In genomic region chr3:4688411-4688810, GRCh38 we compare ENCODE assay signal across 32 cellular contexts.
A peak's percentile ranks its signal among the peaks of the same experiment; 100 is the strongest.
DNase-seq lines count a peak whose midpoint lies in the region; ATAC-seq and TF ChIP-seq lines count a peak whose summit lies in the region.
"Had no signal": no experiment of that assay in that cellular context is flagged by ENCODE, and none has a peak within 500 bp of the region (broad histone marks: within the 10 kb centered on the region; RNA-seq: fewer than 3 reads in every experiment).

No MANE protein-coding gene starts in this region.

- H3K4me1 ChIP-seq in suprapubic skin = peaks cover 5% of the 10 kb centered on the region
- H3K4me1 ChIP-seq: BLaER1, Peyer's patch, tibial artery had no signal

- H3K4me3 ChIP-seq in cardiac fibroblast (replicated peaks in 1 of 2; ENCODE audit: low read depth in 2 of 2, low read length in 2 of 2) = no peak overlapping the region
- H3K4me3 ChIP-seq in suprapubic skin = no peak overlapping the region
- H3K4me3 ChIP-seq: BLaER1, HAP-1, lung, ovary, Peyer's patch, stomach, tibial artery had no signal

- H3K27ac Mint-ChIP-seq in naive B cell = peak overlapping the region in 5 of 6 donors; percentile 13 to 83 (median 63)
- H3K27ac Mint-ChIP-seq: activated CD4-positive, alpha-beta T cell treated with anti-CD3 and anti-CD28 coated beads, Interleukin-2, amount 10 ng/mL, durations not matched to agents 24 days and 14 days; activated naive CD4-positive, alpha-beta T cell treated with anti-CD3 and anti-CD28 coated beads, Interleukin-2, amount 50 U/mL, for 24 hours; activated T-helper 2 cell treated with anti-CD3 and anti-CD28 coated beads, Interferon-gamma antibody, Interleukin-2, Interleukin-4, amounts not matched to agents 10 μg/mL and 5 μg/mL and 100 μg/mL, durations not matched to agents 14 hours and 24 hours and 36 hours; effector memory CD8-positive, alpha-beta T cell; nephron had no signal

- peaks cover 0 to 3% (median 0%) of the 10 kb centered on the region in 3 donors for H3K4me1 Mint-ChIP-seq in naive B cell
- H3K4me1 Mint-ChIP-seq: activated naive CD4-positive, alpha-beta T cell treated with anti-CD3 and anti-CD28 coated beads, Interleukin-2, amount 50 U/mL, for 24 hours had no signal

- TF ChIP-seq POLR2A in suprapubic skin (IDR thresholded peaks at IDR 0.05) = no peak

- TF ChIP-seq CTCF in VCaP (conservative IDR thresholded peaks at IDR 0.05) (no peak), cardiac fibroblast (IDR thresholded peaks at IDR 0.05; ENCODE audit: low read depth, low read length) (no peak), suprapubic skin (IDR thresholded peaks at IDR 0.05) (no peak)

- H3K36me3 Mint-ChIP-seq in naive B cell = peaks cover 55 to 62% of the 10 kb centered on the region in 2 donors

- H3K27me3 Mint-ChIP-seq in naive B cell = no peaks in the 10 kb centered on the region
- H3K27me3 Mint-ChIP-seq: activated CD4-positive, alpha-beta T cell treated with anti-CD3 and anti-CD28 coated beads, Interleukin-2, amount 10 ng/mL, durations not matched to agents 24 days and 14 days; activated naive CD4-positive, alpha-beta T cell treated with anti-CD3 and anti-CD28 coated beads, Interleukin-2, amount 50 U/mL, for 24 hours; effector memory CD8-positive, alpha-beta T cell had no signal

- H3K9me3 Mint-ChIP-seq in naive B cell = peaks cover 0 to 5% (median 0%) of the 10 kb centered on the region in 7 donors
- H3K9me3 Mint-ChIP-seq: activated CD4-positive, alpha-beta T cell treated with anti-CD3 and anti-CD28 coated beads, Interleukin-2, amount 10 ng/mL, durations not matched to agents 24 days and 14 days; activated naive CD4-positive, alpha-beta T cell treated with anti-CD3 and anti-CD28 coated beads, Interleukin-2, amount 50 U/mL, for 24 hours; effector memory CD8-positive, alpha-beta T cell had no signal

- no peaks in the 10 kb centered on the region for H3K9me3 ChIP-seq in suprapubic skin
- H3K9me3 ChIP-seq: HAP-1, ovary, Peyer's patch, tibial artery had no signal

- ATAC-seq in naive B cell (ENCODE audit: low read depth in 2 of 2) (no peak), GM21381 (IDR thresholded peaks at IDR 0.05; ENCODE audit: unreplicated experiment) (no peak), GM21526 (IDR thresholded peaks at IDR 0.05; ENCODE audit: low FRiP score, unreplicated experiment) (no peak)
- ATAC-seq: effector memory CD8-positive, alpha-beta T cell; left cardiac atrium had no signal

- no peak for TF ChIP-seq EP300 in suprapubic skin (IDR thresholded peaks at IDR 0.05)

- H3K27ac ChIP-seq in VCaP (peak overlapping the region; percentile 86), suprapubic skin (peak overlapping the region; percentile 39)
- H3K27ac ChIP-seq: BLaER1, ovary, Peyer's patch, tibial artery, WERI-Rb-1 had no signal

- no peaks in the 10 kb centered on the region for H3K27me3 ChIP-seq in suprapubic skin
- H3K27me3 ChIP-seq: BLaER1, ovary, Peyer's patch, stomach, tibial artery had no signal

- H3K36me3 ChIP-seq in suprapubic skin = peaks cover 19% of the 10 kb centered on the region
- H3K36me3 ChIP-seq: HAP-1, ovary, WERI-Rb-1 had no signal

- no peak overlapping the region for H3K4me3 Mint-ChIP-seq in naive B cell
- H3K4me3 Mint-ChIP-seq: activated CD4-positive, alpha-beta T cell treated with anti-CD3 and anti-CD28 coated beads, Interleukin-2, amount 10 ng/mL, durations not matched to agents 24 days and 14 days; activated naive CD4-positive, alpha-beta T cell treated with anti-CD3 and anti-CD28 coated beads, Interleukin-2, amount 50 U/mL, for 24 hours; effector memory CD8-positive, alpha-beta T cell; nephron had no signal

- DNase-seq in cardiac fibroblast (ENCODE audit: low read depth in 2 of 2) = peak; percentile 44 to 48
- DNase-seq in naive B cell = no peak
- no peak for DNase-seq in suprapubic skin (ENCODE audit: low spot score in 2 of 2)
- no peak for DNase-seq in HK-2 (ENCODE audit: unreplicated experiment)
- DNase-seq: activated CD4-positive, alpha-beta T cell treated with anti-CD3 and anti-CD28 coated beads, Interleukin-2, amount 10 ng/mL, durations not matched to agents 24 days and 14 days; activated CD8-positive, alpha-beta memory T cell treated with anti-CD3 and anti-CD28 coated beads for 24 hours; activated T-cell treated with anti-CD3 and anti-CD28 coated beads for 4 hours; aorta; COR-L47; cortex of kidney; effector memory CD8-positive, alpha-beta T cell; erythroblast; Kasumi-1; left cardiac atrium; NCI-H446 treated with DMSO at 0.1 percent for 48 hours; NCI-H774; ovary; Peyer's patch; SHP77; stimulated activated CD4-positive, alpha-beta T cell treated with anti-CD3 and anti-CD28 coated beads, Interleukin-1b, Interleukin-23, amount 100 ng/mL, for 48 hours; stomach; tibial artery; WERI-Rb-1 had no signal

- WGBS in suprapubic skin = 61% methylated on average over 4 of the region's 4 CpGs

Comparison
In these comparisons a context has a peak if more than half of its experiments do, and no peak if none do; other contexts are left out.
1. DNase-seq: peak in cardiac fibroblast (2 of 2); none in naive B cell (single experiment), suprapubic skin (0 of 2) and HK-2 (single experiment).